In genomic region chr2:188983427-188984101, GRCh38 we compare ENCODE assay signal across 11 cellular contexts. TPM values are rescaled to one million over a fixed set of nuclear protein-coding genes. Genes with fewer than 3 reads are reported as not detected.
A peak's percentile ranks its signal among the peaks of the same experiment; 100 is the strongest.
DNase-seq lines count a peak whose midpoint lies in the region; ATAC-seq and TF ChIP-seq lines count a peak whose summit lies in the region.
"Had no signal": no experiment of that assay in that cellular context is flagged by ENCODE, and none has a peak within 500 bp of the region (broad histone marks: within the 10 kb centered on the region; RNA-seq: fewer than 3 reads in every experiment).

No MANE protein-coding gene starts in this region.

- 50% methylated on average over 4 of the region's 4 CpGs for WGBS in right lobe of liver (ENCODE audit: insufficient coverage, low coverage, low lambda C conversion rate, missing lambda C conversion rate)

- peak; percentile 43 for TF ChIP-seq CTCF in AG04449 (IDR thresholded peaks at IDR 0.05; ENCODE audit: insufficient read depth, low read length, missing control alignments)
- peak; percentile 43 for TF ChIP-seq CTCF in MCF 10A (IDR thresholded peaks at IDR 0.05; ENCODE audit: unreplicated experiment)
- peak in 3 of 4 donors; percentile 11 to 40 (median 31) for TF ChIP-seq CTCF in right lobe of liver (IDR thresholded peaks at IDR 0.05)

- no peak overlapping the region for H3K4me3 Mint-ChIP-seq in MCF 10A (ENCODE audit: unreplicated experiment)
- H3K4me3 Mint-ChIP-seq in effector memory CD8-positive, alpha-beta T cell: no peak overlapping the region

- POLR2A ChIA-PET in AG04449 (lab: Yijun Ruan, JAX): interaction anchor here (0.6 to 1.5 kb wide), 4 partner anchors 8 to 455 kb away, joined by 3 to 6 read pairs (median 4); partner anchors contain the start of gene COL3A1
- POLR2A ChIA-PET in MCF 10A (lab: Yijun Ruan, JAX): interaction anchor here (0.7 to 2.1 kb wide), 5 partner anchors 411 to 475 kb away, joined by 3 to 10 read pairs (median 4); no protein-coding TSS in a partner anchor

- no peaks in the 10 kb centered on the region for H3K36me3 ChIP-seq in right lobe of liver
- H3K36me3 ChIP-seq: prostate gland had no signal

- H3K4me1 Mint-ChIP-seq in MCF 10A (ENCODE audit: insufficient read depth, unreplicated experiment): no peaks in the 10 kb centered on the region
- no peaks in the 10 kb centered on the region for H3K4me1 Mint-ChIP-seq in effector memory CD8-positive, alpha-beta T cell (ENCODE audit: low read depth in 2 of 2)

- H3K27me3 ChIP-seq in right lobe of liver: no peaks in the 10 kb centered on the region

- DNase-seq in AG04449 (ENCODE audit: low read depth, low spot score) (no peak), HS-27A (ENCODE audit: low read depth) (peak; percentile 30), MCF 10A (ENCODE audit: unreplicated experiment) (peak; percentile 52), right lobe of liver (no peak), retina (no peak)
- DNase-seq in effector memory CD8-positive, alpha-beta T cell: no peak
- no peak for DNase-seq in activated T-cell treated with anti-CD3 and anti-CD28 coated beads, Interleukin-2, amount 50 U/mL, for 48 hours
- DNase-seq: effector CD8-positive, alpha-beta T cell; NCI-H2171 had no signal

- intact Hi-C loops in MCF 10A (cut with micrococcal nuclease) (loop anchor here (1.0 to 10.0 kb wide), 3 partner anchors 361 to 459 kb away; no protein-coding TSS in a partner anchor), right lobe of liver (cut with DNase I) (no loop called here)

- no peaks in the 10 kb centered on the region for H3K36me3 Mint-ChIP-seq in MCF 10A (ENCODE audit: insufficient read depth, unreplicated experiment)
- no peaks in the 10 kb centered on the region for H3K36me3 Mint-ChIP-seq in effector memory CD8-positive, alpha-beta T cell (ENCODE audit: insufficient read depth)

- CTCF ChIA-PET in AG04449 (lab: Yijun Ruan, JAX) (interaction anchor here (0.6 to 5.1 kb wide), 31 partner anchors 9 to 464 kb away, joined by 3 to 138 read pairs (median 3); no protein-coding TSS in a partner anchor), MCF 10A (lab: Yijun Ruan, JAX) (interaction anchor here (0.5 to 5.5 kb wide), 33 partner anchors 8 to 469 kb away, joined by 3 to 176 read pairs (median 3); partner anchors contain the start of gene COL3A1)

- ATAC-seq in right lobe of liver (no peak), HG02885 (IDR thresholded peaks at IDR 0.05; ENCODE audit: poor library complexity, unreplicated experiment) (no peak)
- ATAC-seq in effector memory CD8-positive, alpha-beta T cell (replicated peaks): no peak

- no peaks in the 10 kb centered on the region for H3K9me3 ChIP-seq in right lobe of liver
- H3K9me3 ChIP-seq: prostate gland had no signal

- H3K4me3 ChIP-seq in AG04449 (ENCODE audit: low read depth, low read length) (no peak overlapping the region), right lobe of liver (no peak overlapping the region)
- H3K4me3 ChIP-seq: prostate gland had no signal

- H3K9me3 Mint-ChIP-seq in MCF 10A (ENCODE audit: unreplicated experiment): no peaks in the 10 kb centered on the region
- no peaks in the 10 kb centered on the region for H3K9me3 Mint-ChIP-seq in effector memory CD8-positive, alpha-beta T cell

- no peaks in the 10 kb centered on the region for H3K4me1 ChIP-seq in right lobe of liver
- H3K4me1 ChIP-seq: prostate gland had no signal

- TF ChIP-seq POLR2A in right lobe of liver (IDR thresholded peaks at IDR 0.05): no peak

- no peaks in the 10 kb centered on the region for H3K27me3 Mint-ChIP-seq in MCF 10A (ENCODE audit: insufficient read depth, unreplicated experiment)
- H3K27me3 Mint-ChIP-seq in effector memory CD8-positive, alpha-beta T cell: no peaks in the 10 kb centered on the region

- no peak overlapping the region for H3K27ac Mint-ChIP-seq in MCF 10A (ENCODE audit: low read depth, unreplicated experiment)
- no peak overlapping the region for H3K27ac Mint-ChIP-seq in effector memory CD8-positive, alpha-beta T cell

- H3K27ac ChIP-seq in right lobe of liver: no peak overlapping the region

- no TSS peak for BruUV-seq in MCF 10A (replicated peaks; lab: Mats Ljungman, UMichigan)

RNA-seq across cellular contexts. Expression of gene COL3A1, which starts 9.4 kb away (rescaled TPM):
- total RNA-seq in MCF 10A (2022) (not detected in 2 replicates), right lobe of liver (10 to 100 TPM; 13.8 to 97.0 (median 60.9) TPM)

Comparison
In these comparisons a context has a peak if more than half of its experiments do, and no peak if none do; other contexts are left out.
1. DNase-seq: peak in HS-27A (single experiment) and MCF 10A (single experiment); none in AG04449 (single experiment), right lobe of liver (0 of 3), retina (single experiment), effector memory CD8-positive, alpha-beta T cell (0 of 3) and activated T-cell treated with anti-CD3 and anti-CD28 coated beads, Interleukin-2, amount 50 U/mL, for 48 hours (0 of 2).
2. RNA of gene COL3A1, which starts 9.4 kb away (total RNA-seq): 13.8 to 97.0 TPM in right lobe of liver; not detected in MCF 10A; every median in the first group is over 10 times any median in the second.
3. Peak in every context shown above with its lines, with median percentiles within 50 percentile points of each other: CTCF ChIP-seq.